ENCODE assay signal across 18 cellular contexts in the genomic region with DNA sequence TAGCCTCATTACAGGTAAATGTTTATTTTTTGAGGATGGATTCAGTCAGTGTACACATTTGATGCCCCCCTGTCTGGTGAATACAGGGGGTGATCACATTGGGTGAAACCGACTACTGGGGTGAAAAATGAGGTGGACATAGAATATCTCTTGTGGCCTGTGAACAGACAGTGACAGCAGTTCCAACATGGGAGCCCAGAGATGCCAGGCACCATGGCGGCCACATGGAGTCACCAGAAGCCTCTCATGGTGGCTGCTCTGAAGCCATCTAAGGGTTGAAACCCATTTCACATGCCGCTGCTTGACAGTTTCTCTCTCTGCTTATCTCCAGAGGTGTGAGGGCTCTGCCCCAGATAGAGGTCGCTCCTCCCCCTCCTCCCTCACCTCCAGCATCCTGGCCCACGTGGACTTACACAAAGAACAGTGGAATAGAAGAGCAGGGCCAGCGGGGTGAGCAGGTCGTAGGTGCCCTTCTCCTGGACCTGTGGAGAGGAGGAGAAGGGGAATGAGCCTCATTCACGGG. TPM values are rescaled to one million over a fixed set of nuclear protein-coding genes. Genes with fewer than 3 reads are reported as not detected.
DNase-seq lines count a peak whose midpoint lies in the region; ATAC-seq lines count a peak whose summit lies in the region.
"Had no signal": no experiment of that assay in that cellular context is flagged by ENCODE, and none has a peak within 500 bp of the region (broad histone marks: within the 10 kb centered on the region; RNA-seq: fewer than 3 reads in every experiment).

No MANE protein-coding gene starts in this region.

- ATAC-seq in T-helper 17 cell (peak; percentile 23), left lobe of liver (no peak), GM18520 (IDR thresholded peaks at IDR 0.05; ENCODE audit: unreplicated experiment) (no peak)
- no peak for ATAC-seq in stimulated activated naive B cell treated with anti-CD40 and anti-IgM and Interleukin-4, amounts not matched to agents 10 μg/mL and 1 μg/mL and 100 μg/mL, for 72 hours (replicated peaks)
- ATAC-seq: GM12878 had no signal

- peaks cover 14% of the 10 kb centered on the region for H3K36me3 Mint-ChIP-seq in T-helper 17 cell (ENCODE audit: low read depth)
- H3K36me3 Mint-ChIP-seq in stimulated activated naive B cell treated with anti-CD40 and anti-IgM and Interleukin-4, amounts not matched to agents 10 μg/mL and 1 μg/mL and 100 μg/mL, for 72 hours, result peaks cover 53 to 75% of the 10 kb centered on the region in 2 donors
- H3K36me3 Mint-ChIP-seq: brain had no signal

- no peaks in the 10 kb centered on the region for H3K9me3 ChIP-seq in T-helper 17 cell (ENCODE audit: control insufficient read depth, low read length, poor library complexity, severe bottlenecking)

- H3K9me3 Mint-ChIP-seq in stimulated activated naive B cell treated with anti-CD40 and anti-IgM and Interleukin-4, amounts not matched to agents 10 μg/mL and 1 μg/mL and 100 μg/mL, for 72 hours, result no peaks in the 10 kb centered on the region
- H3K9me3 Mint-ChIP-seq: brain had no signal

- DNase-seq in activated T-cell treated with anti-CD3 and anti-CD28 coated beads, Interleukin-2, amount 50 U/mL, for 48 hours, result peak; percentile 12 to 17
- no peak for DNase-seq in activated T-cell treated with anti-CD3 and anti-CD28 coated beads for 4 hours
- no peak for DNase-seq in T-helper 17 cell
- peak; percentile 34 for DNase-seq in left lobe of liver (ENCODE audit: low spot score)
- no peak for DNase-seq in stimulated activated naive B cell treated with anti-CD40 and anti-IgM and Interleukin-4, amounts not matched to agents 10 μg/mL and 1 μg/mL and 100 μg/mL, for 72 hours
- no peak for DNase-seq in H7
- DNase-seq in NCI-H2171 (lab: John Stamatoyannopoulos, UW), result no peak
- DNase-seq: DMS 273 treated with DMSO at 0.1 percent for 48 hours, glutamatergic neuron, GOT3, MM.1S, NCI-H1436 treated with DMSO at 0.1 percent for 48 hours, NCI-H526 treated with DMSO at 0.1 percent for 48 hours, small intestine had no signal

- peak overlapping the region; percentile 86 for H3K27ac Mint-ChIP-seq in T-helper 17 cell
- H3K27ac Mint-ChIP-seq in stimulated activated naive B cell treated with anti-CD40 and anti-IgM and Interleukin-4, amounts not matched to agents 10 μg/mL and 1 μg/mL and 100 μg/mL, for 72 hours, result peak overlapping the region; percentile 2
- H3K27ac Mint-ChIP-seq: brain had no signal

- peaks cover 28% of the 10 kb centered on the region for H3K4me1 Mint-ChIP-seq in T-helper 17 cell
- peaks cover 47 to 59% of the 10 kb centered on the region in 2 donors for H3K4me1 Mint-ChIP-seq in stimulated activated naive B cell treated with anti-CD40 and anti-IgM and Interleukin-4, amounts not matched to agents 10 μg/mL and 1 μg/mL and 100 μg/mL, for 72 hours
- H3K4me1 Mint-ChIP-seq: brain had no signal

- no peaks in the 10 kb centered on the region for H3K36me3 ChIP-seq in H7 (replicated peaks; ENCODE audit: control insufficient read depth, insufficient read depth, low read length)

- no peaks in the 10 kb centered on the region for H3K27me3 ChIP-seq in H7 (ENCODE audit: control insufficient read depth, insufficient read depth, low read length)

- no peak overlapping the region for H3K4me3 Mint-ChIP-seq in T-helper 17 cell
- H3K4me3 Mint-ChIP-seq in stimulated activated naive B cell treated with anti-CD40 and anti-IgM and Interleukin-4, amounts not matched to agents 10 μg/mL and 1 μg/mL and 100 μg/mL, for 72 hours, result peak overlapping the region in 1 of 2 donors; percentile 33
- H3K4me3 Mint-ChIP-seq: brain had no signal

- no peaks in the 10 kb centered on the region for H3K27me3 Mint-ChIP-seq in T-helper 17 cell
- H3K27me3 Mint-ChIP-seq in stimulated activated naive B cell treated with anti-CD40 and anti-IgM and Interleukin-4, amounts not matched to agents 10 μg/mL and 1 μg/mL and 100 μg/mL, for 72 hours, result no peaks in the 10 kb centered on the region

- H3K4me3 ChIP-seq in H7 (ENCODE audit: insufficient read depth, low read depth, low read length), result no peak overlapping the region
- H3K4me3 ChIP-seq: GM12878 had no signal

RNA-seq across cellular contexts. Expression of a gene that starts 37.8 kb away (rescaled TPM):
- under 1 TPM; 0.67 to 0.83 TPM for total RNA-seq in T-helper 17 cell
- total RNA-seq in left lobe of liver, result 0.18 TPM
- total RNA-seq in H7 (2014; rRNA removed; shearing (Covaris generic)), result 0.14 TPM in 1 of 2 replicates, not detected in the other
- total RNA-seq: A673 had no signal

Comparison
In these comparisons a context has a peak if more than half of its experiments do, and no peak if none do; other contexts are left out.
1. DNase-seq: peak in activated T-cell treated with anti-CD3 and anti-CD28 coated beads, Interleukin-2, amount 50 U/mL, for 48 hours (2 of 2) and left lobe of liver (single experiment); none in activated T-cell treated with anti-CD3 and anti-CD28 coated beads for 4 hours (single experiment), T-helper 17 cell (0 of 3), stimulated activated naive B cell treated with anti-CD40 and anti-IgM and Interleukin-4, amounts not matched to agents 10 μg/mL and 1 μg/mL and 100 μg/mL, for 72 hours (single experiment), H7 (single experiment) and NCI-H2171 (single experiment).